8 cellular contexts compared by ENCODE assay signal in genomic region chr10:117175215-117175900, GRCh38. TPM values are rescaled to one million over a fixed set of nuclear protein-coding genes. Genes with fewer than 3 reads are reported as not detected.
DNase-seq lines count a peak whose midpoint lies in the region; ATAC-seq and TF ChIP-seq lines count a peak whose summit lies in the region.

No MANE protein-coding gene starts in this region.

- H3K36me3 Mint-ChIP-seq in stimulated activated effector memory CD8-positive, alpha-beta T cell treated with anti-CD3 and anti-CD28 coated beads, Interleukin-12 subunit alpha, Interleukin-12 subunit beta, amount 100 ng/mL, for 72 hours: no peaks in the 10 kb centered on the region

- DNase-seq in NCI-H345 (lab: John Stamatoyannopoulos, UW) (peak; percentile 29), NCI-H345 treated with DMSO at 0.1 percent for 48 hours (lab: John Stamatoyannopoulos, UW; ENCODE audit: unreplicated experiment) (no peak), LNCaP clone FGC (ENCODE audit: low read depth) (no peak), astrocyte of the spinal cord (ENCODE audit: low read depth, low spot score) (no peak), islet precursor cell (peak; percentile 55), mesenteric fat pad (ENCODE audit: low spot score) (no peak)
- peak in 1 of 2 donors; percentile 21 for DNase-seq in stimulated activated effector memory CD8-positive, alpha-beta T cell treated with anti-CD3 and anti-CD28 coated beads, Interleukin-12 subunit alpha, Interleukin-12 subunit beta, amount 100 ng/mL, for 72 hours (ENCODE audit: low spot score in 2 of 2)

- ATAC-seq in GM21786 (IDR thresholded peaks at IDR 0.05; ENCODE audit: unreplicated experiment): peak; percentile 31
- ATAC-seq in stimulated activated effector memory CD8-positive, alpha-beta T cell treated with anti-CD3 and anti-CD28 coated beads, Interleukin-12 subunit alpha, Interleukin-12 subunit beta, amount 100 ng/mL, for 72 hours: peak; percentile 64

- in situ Hi-C loops in astrocyte of the spinal cord (cut with HindIII; ENCODE audit: low sequenced_read_pairs): no loop called here

- peak overlapping the region; percentile 77 for H3K4me3 Mint-ChIP-seq in stimulated activated effector memory CD8-positive, alpha-beta T cell treated with anti-CD3 and anti-CD28 coated beads, Interleukin-12 subunit alpha, Interleukin-12 subunit beta, amount 100 ng/mL, for 72 hours

- H3K4me3 ChIP-seq in LNCaP clone FGC (ENCODE audit: low read depth, low read length): peak overlapping the region; percentile 49
- peak overlapping the region; percentile 27 for H3K4me3 ChIP-seq in astrocyte of the spinal cord (ENCODE audit: low read depth, low read length)

- H3K9me3 Mint-ChIP-seq in stimulated activated effector memory CD8-positive, alpha-beta T cell treated with anti-CD3 and anti-CD28 coated beads, Interleukin-12 subunit alpha, Interleukin-12 subunit beta, amount 100 ng/mL, for 72 hours: no peaks in the 10 kb centered on the region

- TF ChIP-seq CTCF in LNCaP clone FGC (IDR thresholded peaks at IDR 0.05; ENCODE audit: control insufficient read depth, extremely low read depth, insufficient read depth): no peak
- TF ChIP-seq CTCF in astrocyte of the spinal cord (IDR thresholded peaks at IDR 0.05; ENCODE audit: low read depth, low read length): no peak

- peaks cover 18% of the 10 kb centered on the region for H3K4me1 Mint-ChIP-seq in stimulated activated effector memory CD8-positive, alpha-beta T cell treated with anti-CD3 and anti-CD28 coated beads, Interleukin-12 subunit alpha, Interleukin-12 subunit beta, amount 100 ng/mL, for 72 hours

- no peak overlapping the region for H3K27ac Mint-ChIP-seq in stimulated activated effector memory CD8-positive, alpha-beta T cell treated with anti-CD3 and anti-CD28 coated beads, Interleukin-12 subunit alpha, Interleukin-12 subunit beta, amount 100 ng/mL, for 72 hours

RNA-seq across cellular contexts. Expression of gene KCNK18, which starts 21.9 kb away (rescaled TPM):
- total RNA-seq in mesenteric fat pad: not detected

RNA-seq across cellular contexts. Expression of gene VAX1, which starts 37.3 kb away (rescaled TPM):
- total RNA-seq in mesenteric fat pad: not detected

Comparison
In these comparisons a context has a peak if more than half of its experiments do, and no peak if none do; other contexts are left out.
1. DNase-seq: peak in NCI-H345 (single experiment) and islet precursor cell (single experiment); none in NCI-H345 treated with DMSO at 0.1 percent for 48 hours (single experiment), LNCaP clone FGC (single experiment), astrocyte of the spinal cord (single experiment) and mesenteric fat pad (single experiment).